Comparison of ENCODE assay signal across 1 cellular context in genomic region chr22:38267086-38267485, GRCh38.
TF ChIP-seq lines count a peak whose summit lies in the region.

No MANE protein-coding gene starts in this region.

TF ChIP-seq in GM23338, 12 proteins besides CTCF, POLR2A, EP300 and RAD21 (continued from another document):
- TF ChIP-seq ZNF462 (CRISPR knock-in tag; IDR thresholded peaks at IDR 0.05): no peak
- no peak for TF ChIP-seq JUNB (IDR thresholded peaks at IDR 0.05; ENCODE audit: unreplicated experiment)
- TF ChIP-seq EZH2 (IDR thresholded peaks at IDR 0.05; ENCODE audit: low read depth, unreplicated experiment): no peak
- TF ChIP-seq POLR2AphosphoS5 (IDR thresholded peaks at IDR 0.05; ENCODE audit: low read depth): no peak
- TF ChIP-seq REST (IDR thresholded peaks at IDR 0.05; ENCODE audit: unreplicated experiment): no peak
- TF ChIP-seq ZNF331 (CRISPR knock-in tag; IDR thresholded peaks at IDR 0.05; ENCODE audit: low read depth): no peak
- TF ChIP-seq NANOG (IDR thresholded peaks at IDR 0.05; ENCODE audit: borderline replicate concordance): no peak
- TF ChIP-seq EZH2phosphoT487 (IDR thresholded peaks at IDR 0.05; ENCODE audit: unreplicated experiment): no peak
- TF ChIP-seq STAT1 (IDR thresholded peaks at IDR 0.05; ENCODE audit: unreplicated experiment): no peak
- TF ChIP-seq ETS1 (IDR thresholded peaks at IDR 0.05): no peak
- TF ChIP-seq ZNF114 (CRISPR knock-in tag; IDR thresholded peaks at IDR 0.05): no peak
